10 cellular contexts compared by ENCODE assay signal in the genomic region with DNA sequence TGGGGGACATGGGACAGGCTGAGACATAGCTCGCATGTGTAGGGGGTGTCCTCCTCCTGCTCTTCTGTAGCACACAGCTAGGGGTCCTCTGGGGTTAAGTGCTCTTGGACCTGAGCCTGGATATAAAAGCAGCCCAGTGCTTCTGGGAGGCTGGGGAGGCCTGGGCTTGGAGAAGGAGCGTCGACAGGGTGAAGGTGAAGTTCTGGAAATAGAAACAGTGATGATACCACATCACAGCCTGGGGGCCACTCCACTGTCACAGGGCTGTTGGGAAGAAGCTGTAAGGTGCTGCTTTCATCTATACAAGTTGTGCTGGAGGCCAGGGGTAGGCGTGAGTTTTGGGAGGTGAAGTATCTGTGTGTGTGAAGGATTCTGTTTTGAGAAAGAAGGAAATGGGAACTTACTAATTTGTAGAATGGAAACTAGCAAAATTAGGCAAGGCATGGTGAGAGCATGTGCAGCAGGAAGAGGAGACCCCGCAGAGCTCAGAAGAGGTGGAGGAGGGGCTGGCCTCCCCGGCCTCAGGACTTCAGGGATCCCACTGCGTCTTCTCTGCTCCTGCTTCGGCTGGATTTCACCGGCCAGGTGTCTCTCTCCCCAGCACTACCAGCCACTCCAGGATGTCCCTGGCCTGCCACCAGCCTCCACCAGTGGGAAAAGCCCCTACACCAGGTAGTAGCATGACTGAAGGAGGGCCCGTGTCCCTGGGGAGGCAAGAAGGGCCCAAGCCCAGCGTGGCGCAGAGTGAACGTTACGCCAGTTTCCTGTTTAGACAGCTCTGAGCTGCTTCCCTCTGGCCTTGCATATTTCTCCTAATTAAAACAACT. TPM values are rescaled to one million over a fixed set of nuclear protein-coding genes. Genes with fewer than 3 reads are reported as not detected.
A peak's percentile ranks its signal among the peaks of the same experiment; 100 is the strongest.
DNase-seq lines count a peak whose midpoint lies in the region; ATAC-seq, FAIRE-seq and TF ChIP-seq lines count a peak whose summit lies in the region.
"Had no signal": no experiment of that assay in that cellular context is flagged by ENCODE, and none has a peak within 500 bp of the region (broad histone marks: within the 10 kb centered on the region; RNA-seq: fewer than 3 reads in every experiment).

No MANE protein-coding gene starts in this region.

- H3K36me3 Mint-ChIP-seq in naive B cell = peaks cover 2 to 8% of the 10 kb centered on the region in 2 donors
- H3K36me3 Mint-ChIP-seq in Caco-2 (ENCODE audit: insufficient read depth, unreplicated experiment) = no peaks in the 10 kb centered on the region

- no peak for FAIRE-seq in frontal cortex (lab: Jason Lieb, UNC)
- FAIRE-seq: bronchial epithelial cell had no signal

- POLR2A ChIA-PET in Caco-2 (lab: Charles Lee) = no interaction called here

- H3K4me1 ChIP-seq in BLaER1 (peaks cover 68% of the 10 kb centered on the region), Caco-2 (no peaks in the 10 kb centered on the region)

- no peaks in the 10 kb centered on the region for H3K9me3 ChIP-seq in BLaER1
- H3K9me3 ChIP-seq in Caco-2 = no peaks in the 10 kb centered on the region

- H3K27ac ChIP-seq in BLaER1 = peak overlapping the region; percentile 86

- H3K9ac ChIP-seq in BLaER1 = peak overlapping the region; percentile 58

- CTCF ChIA-PET in Caco-2 (lab: Charles Lee) = interaction anchor here (1.0 kb wide), 1 partner anchor 10 kb away, joined by 3 read pairs; no protein-coding TSS in a partner anchor

- H3K27me3 Mint-ChIP-seq in naive B cell (no peaks in the 10 kb centered on the region), Caco-2 (ENCODE audit: insufficient read depth, unreplicated experiment) (no peaks in the 10 kb centered on the region)

- H3K4me3 Mint-ChIP-seq in naive B cell (peak overlapping the region; percentile 46 to 88 (median 78)), Caco-2 (ENCODE audit: unreplicated experiment) (no peak overlapping the region)

- no peak for TF ChIP-seq CTCF in Caco-2 (IDR thresholded peaks at IDR 0.05; ENCODE audit: insufficient read depth in 1 of 2, low read depth in 1 of 2, low read length in 1 of 2, severe bottlenecking in 1 of 2, unreplicated experiment in 1 of 2)

- peak overlapping the region; percentile 91 for H3K4me2 ChIP-seq in BLaER1

- H3K36me3 ChIP-seq in BLaER1 = peaks cover 6% of the 10 kb centered on the region; the same call in 1 of the 2 replicates
- no peaks in the 10 kb centered on the region for H3K36me3 ChIP-seq in Caco-2 (ENCODE audit: control insufficient read depth, insufficient read depth, low read length)

- H3K9me3 Mint-ChIP-seq in naive B cell (no peaks in the 10 kb centered on the region), Caco-2 (ENCODE audit: unreplicated experiment) (no peaks in the 10 kb centered on the region)

- peak; percentile 57 for ATAC-seq in GM18907 (IDR thresholded peaks at IDR 0.05; ENCODE audit: unreplicated experiment)
- ATAC-seq in HG03045 (IDR thresholded peaks at IDR 0.05; ENCODE audit: unreplicated experiment) = peak; percentile 54
- peak; percentile 85 for ATAC-seq in naive B cell (ENCODE audit: low read depth in 2 of 2)

- H3K4me1 Mint-ChIP-seq in naive B cell (peaks cover 69 to 92% (median 84%) of the 10 kb centered on the region in 3 donors), Caco-2 (ENCODE audit: low read depth, unreplicated experiment) (no peaks in the 10 kb centered on the region)

- no peaks in the 10 kb centered on the region for H4K20me1 ChIP-seq in BLaER1

- intact Hi-C loops in Caco-2 (cut with micrococcal nuclease; ENCODE audit: unreplicated experiment) = loop anchor here (5.0 kb wide), 1 partner anchor 74 kb away; no protein-coding TSS in a partner anchor

- BruUV-seq in Caco-2 (replicated peaks; lab: Mats Ljungman, UMichigan) = no TSS peak

- DNase-seq in SKM-1 treated with dmso at 0.1 percent for 144 hours (lab: John Stamatoyannopoulos, UW; ENCODE audit: unreplicated experiment) (peak; percentile 87), naive B cell (peak; percentile 88), frontal cortex (ENCODE audit: low spot score in 2 of 2) (no peak), Caco-2 (no peak), DMS53 (lab: John Stamatoyannopoulos, UW) (no peak)

- peak overlapping the region; percentile 97 to 99 (median 98) for H3K27ac Mint-ChIP-seq in naive B cell
- H3K27ac Mint-ChIP-seq in Caco-2 (ENCODE audit: unreplicated experiment) = no peak overlapping the region

- H3K27me3 ChIP-seq in BLaER1 = no peaks in the 10 kb centered on the region
- no peaks in the 10 kb centered on the region for H3K27me3 ChIP-seq in Caco-2 (replicated peaks; ENCODE audit: control insufficient read depth, insufficient read depth, low read length)

- H3K4me3 ChIP-seq in BLaER1 (peak overlapping the region; percentile 52), Caco-2 (ENCODE audit: low read depth, low read length) (no peak overlapping the region)
- H3K4me3 ChIP-seq: skin epidermis had no signal

RNA-seq across cellular contexts. Expression of a gene that starts 19.4 kb away (rescaled TPM):
- 100 to 1,000 TPM in 2 of 6 donors, 10 to 100 TPM in 4; 65.1 to 119 (median 92.5) TPM for polyA plus RNA-seq in naive B cell (ENCODE audit: low read depth in 6 of 6)
- total RNA-seq in frontal cortex (1.2 TPM), Caco-2 (2022) (10.3 and 14.4 TPM in 2 replicates)

Comparison
In these comparisons a context has a peak if more than half of its experiments do, and no peak if none do; other contexts are left out.
1. DNase-seq: peak in SKM-1 treated with dmso at 0.1 percent for 144 hours (single experiment) and naive B cell (single experiment); none in frontal cortex (0 of 2), Caco-2 (0 of 2) and DMS53 (single experiment).
2. Peak in every context shown above with its lines, with median percentiles within 50 percentile points of each other: ATAC-seq.